8 cellular contexts compared by ENCODE assay signal in the genomic region with DNA sequence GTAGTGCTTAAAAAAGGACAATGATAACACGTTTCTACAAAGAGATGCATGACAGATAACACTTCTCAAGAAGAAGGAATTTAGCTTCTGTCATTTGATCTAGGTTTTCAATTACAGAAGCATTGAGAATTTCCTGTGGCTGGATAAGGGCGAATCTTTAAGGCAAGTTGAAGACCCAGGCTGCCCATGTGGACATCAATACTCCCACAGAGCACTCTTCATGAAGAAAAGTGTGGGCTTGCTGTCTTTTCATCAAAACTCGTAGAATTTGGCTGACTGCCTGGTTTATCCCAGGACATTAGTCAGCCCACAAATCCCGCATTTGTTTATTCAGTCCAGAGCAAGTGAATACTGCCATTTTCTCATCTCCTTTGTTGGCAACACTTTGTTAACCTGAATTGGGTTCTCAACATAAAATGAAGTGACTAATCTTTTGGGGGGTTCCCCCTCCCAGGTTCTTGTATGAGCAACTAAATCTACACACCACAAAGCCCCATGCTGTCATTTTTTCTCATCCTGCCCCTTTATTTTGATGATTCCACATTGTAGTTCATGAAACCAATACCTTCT. TPM values are rescaled to one million over a fixed set of nuclear protein-coding genes. Genes with fewer than 3 reads are reported as not detected.
DNase-seq lines count a peak whose midpoint lies in the region; ATAC-seq and TF ChIP-seq lines count a peak whose summit lies in the region.

No MANE protein-coding gene starts in this region.

- H3K9me3 ChIP-seq in CD8-positive, alpha-beta memory T cell (ENCODE audit: low read length): no peaks in the 10 kb centered on the region
- no peaks in the 10 kb centered on the region for H3K9me3 ChIP-seq in BE2C

- ATAC-seq in HG02885 (IDR thresholded peaks at IDR 0.05; ENCODE audit: poor library complexity, unreplicated experiment) (peak; percentile 58), HG03280 (IDR thresholded peaks at IDR 0.05; ENCODE audit: unreplicated experiment) (no peak)
- peak; percentile 95 for ATAC-seq in activated T-helper 17 cell treated with anti-CD3 and anti-CD28 coated beads, Interleukin-2, amount 50 U/mL, for 72 hours (replicated peaks)

- peak overlapping the region in 1 of 7 donors; percentile 4 for H3K4me3 Mint-ChIP-seq in CD8-positive, alpha-beta memory T cell
- H3K4me3 Mint-ChIP-seq in activated T-helper 17 cell treated with anti-CD3 and anti-CD28 coated beads, Interleukin-2, amount 50 U/mL, for 72 hours: peak overlapping the region; percentile 68

- CTCF ChIA-PET in CD8-positive, alpha-beta memory T cell (lab: Charles Lee): interaction anchor here (1.1 to 2.5 kb wide), 2 partner anchors 43 to 241 kb away, joined by 3 to 6 read pairs; a partner anchor contains a TSS

- H3K4me3 ChIP-seq in CD8-positive, alpha-beta memory T cell (ENCODE audit: low read length): peak overlapping the region; percentile 12
- no peak overlapping the region for H3K4me3 ChIP-seq in BE2C (ENCODE audit: low read depth, low read length)

- peaks cover 19 to 33% (median 32%) of the 10 kb centered on the region in 3 donors for H3K4me1 Mint-ChIP-seq in CD8-positive, alpha-beta memory T cell
- peaks cover 29% of the 10 kb centered on the region for H3K4me1 Mint-ChIP-seq in activated T-helper 17 cell treated with anti-CD3 and anti-CD28 coated beads, Interleukin-2, amount 50 U/mL, for 72 hours

- H3K4me1 ChIP-seq in CD8-positive, alpha-beta memory T cell (ENCODE audit: insufficient read depth, low read length): peaks cover 32% of the 10 kb centered on the region
- no peaks in the 10 kb centered on the region for H3K4me1 ChIP-seq in BE2C

- no peak for TF ChIP-seq CTCF in BE2C (IDR thresholded peaks at IDR 0.05; ENCODE audit: low read depth, low read length)

- peak in 2 of 5 donors; percentile 17 to 47 for DNase-seq in CD8-positive, alpha-beta memory T cell
- DNase-seq in lung microvascular endothelial cell (ENCODE audit: low read depth in 2 of 2): peak; percentile 81 to 99
- DNase-seq in BE2C: no peak
- DNase-seq in NCI-H187 treated with DMSO at 0.1 percent for 48 hours (lab: John Stamatoyannopoulos, UW): no peak
- no peak for DNase-seq in NCI-H526 treated with DMSO at 0.1 percent for 48 hours (lab: John Stamatoyannopoulos, UW)

- POLR2A ChIA-PET in CD8-positive, alpha-beta memory T cell (lab: Charles Lee): no interaction called here

- peaks cover 0 to 7% (median 6%) of the 10 kb centered on the region in 3 donors for H3K36me3 Mint-ChIP-seq in CD8-positive, alpha-beta memory T cell
- no peaks in the 10 kb centered on the region for H3K36me3 Mint-ChIP-seq in activated T-helper 17 cell treated with anti-CD3 and anti-CD28 coated beads, Interleukin-2, amount 50 U/mL, for 72 hours (ENCODE audit: low read depth)

- no peak overlapping the region for H3K27ac ChIP-seq in CD8-positive, alpha-beta memory T cell (ENCODE audit: low read depth, low read length)

- no peaks in the 10 kb centered on the region for H3K27me3 Mint-ChIP-seq in CD8-positive, alpha-beta memory T cell
- no peaks in the 10 kb centered on the region for H3K27me3 Mint-ChIP-seq in activated T-helper 17 cell treated with anti-CD3 and anti-CD28 coated beads, Interleukin-2, amount 50 U/mL, for 72 hours

- H3K27me3 ChIP-seq in CD8-positive, alpha-beta memory T cell (ENCODE audit: insufficient read depth, low read length, poor library complexity, severe bottlenecking): no peaks in the 10 kb centered on the region
- H3K27me3 ChIP-seq in BE2C: no peaks in the 10 kb centered on the region

- no peaks in the 10 kb centered on the region for H3K9me3 Mint-ChIP-seq in CD8-positive, alpha-beta memory T cell
- no peaks in the 10 kb centered on the region for H3K9me3 Mint-ChIP-seq in activated T-helper 17 cell treated with anti-CD3 and anti-CD28 coated beads, Interleukin-2, amount 50 U/mL, for 72 hours

- peak overlapping the region in 3 of 8 donors; percentile 6 to 48 (median 46) for H3K27ac Mint-ChIP-seq in CD8-positive, alpha-beta memory T cell
- peak overlapping the region; percentile 77 for H3K27ac Mint-ChIP-seq in activated T-helper 17 cell treated with anti-CD3 and anti-CD28 coated beads, Interleukin-2, amount 50 U/mL, for 72 hours

- no peaks in the 10 kb centered on the region for H3K36me3 ChIP-seq in CD8-positive, alpha-beta memory T cell (ENCODE audit: insufficient read depth, low read length)
- no peaks in the 10 kb centered on the region for H3K36me3 ChIP-seq in BE2C

RNA-seq across cellular contexts. Expression of a gene that starts 43.4 kb away (rescaled TPM):
- under 1 TPM in 1 of 2 experiments, not detected in 1; 0.09 TPM for total RNA-seq in CD8-positive, alpha-beta memory T cell
- polyA plus RNA-seq in CD8-positive, alpha-beta memory T cell: 0.16 TPM
- under 1 TPM; 0.19 to 0.76 TPM for total RNA-seq in activated T-helper 17 cell treated with anti-CD3 and anti-CD28 coated beads, Interleukin-2, amount 50 U/mL, for 72 hours
- 1.4 and 4.4 TPM in 2 replicates for total RNA-seq in lung microvascular endothelial cell
- polyA plus RNA-seq in BE2C (2012; ENCODE audit: insufficient read depth, insufficient read length, low read depth): 3.7 TPM

RNA-seq across cellular contexts. Expression of a gene that starts 57.9 kb away (rescaled TPM):
- total RNA-seq in CD8-positive, alpha-beta memory T cell: under 1 TPM; 0.58 to 0.74 TPM
- not detected for polyA plus RNA-seq in CD8-positive, alpha-beta memory T cell
- total RNA-seq in activated T-helper 17 cell treated with anti-CD3 and anti-CD28 coated beads, Interleukin-2, amount 50 U/mL, for 72 hours: under 1 TPM; 0.64 to 0.93 TPM
- total RNA-seq in lung microvascular endothelial cell: 0.60 and 1.5 TPM in 2 replicates
- not detected for polyA plus RNA-seq in BE2C (2012; ENCODE audit: insufficient read depth, insufficient read length, low read depth)

RNA-seq across cellular contexts. Expression of a gene that starts 58.3 kb away (rescaled TPM):
- 1 to 10 TPM; 3.9 to 4.1 TPM for total RNA-seq in CD8-positive, alpha-beta memory T cell
- 6.8 TPM for polyA plus RNA-seq in CD8-positive, alpha-beta memory T cell
- 1 to 10 TPM; 4.7 to 6.4 TPM for total RNA-seq in activated T-helper 17 cell treated with anti-CD3 and anti-CD28 coated beads, Interleukin-2, amount 50 U/mL, for 72 hours
- 0.60 and 13.3 TPM in 2 replicates for total RNA-seq in lung microvascular endothelial cell
- 128 TPM for polyA plus RNA-seq in BE2C (2012; ENCODE audit: insufficient read depth, insufficient read length, low read depth)

Comparison
In these comparisons a context has a peak if more than half of its experiments do, and no peak if none do; other contexts are left out.
1. DNase-seq: peak in lung microvascular endothelial cell (2 of 2); none in BE2C (single experiment), NCI-H187 treated with DMSO at 0.1 percent for 48 hours (single experiment) and NCI-H526 treated with DMSO at 0.1 percent for 48 hours (single experiment).